8 cellular contexts compared by ENCODE assay signal in the genomic region with DNA sequence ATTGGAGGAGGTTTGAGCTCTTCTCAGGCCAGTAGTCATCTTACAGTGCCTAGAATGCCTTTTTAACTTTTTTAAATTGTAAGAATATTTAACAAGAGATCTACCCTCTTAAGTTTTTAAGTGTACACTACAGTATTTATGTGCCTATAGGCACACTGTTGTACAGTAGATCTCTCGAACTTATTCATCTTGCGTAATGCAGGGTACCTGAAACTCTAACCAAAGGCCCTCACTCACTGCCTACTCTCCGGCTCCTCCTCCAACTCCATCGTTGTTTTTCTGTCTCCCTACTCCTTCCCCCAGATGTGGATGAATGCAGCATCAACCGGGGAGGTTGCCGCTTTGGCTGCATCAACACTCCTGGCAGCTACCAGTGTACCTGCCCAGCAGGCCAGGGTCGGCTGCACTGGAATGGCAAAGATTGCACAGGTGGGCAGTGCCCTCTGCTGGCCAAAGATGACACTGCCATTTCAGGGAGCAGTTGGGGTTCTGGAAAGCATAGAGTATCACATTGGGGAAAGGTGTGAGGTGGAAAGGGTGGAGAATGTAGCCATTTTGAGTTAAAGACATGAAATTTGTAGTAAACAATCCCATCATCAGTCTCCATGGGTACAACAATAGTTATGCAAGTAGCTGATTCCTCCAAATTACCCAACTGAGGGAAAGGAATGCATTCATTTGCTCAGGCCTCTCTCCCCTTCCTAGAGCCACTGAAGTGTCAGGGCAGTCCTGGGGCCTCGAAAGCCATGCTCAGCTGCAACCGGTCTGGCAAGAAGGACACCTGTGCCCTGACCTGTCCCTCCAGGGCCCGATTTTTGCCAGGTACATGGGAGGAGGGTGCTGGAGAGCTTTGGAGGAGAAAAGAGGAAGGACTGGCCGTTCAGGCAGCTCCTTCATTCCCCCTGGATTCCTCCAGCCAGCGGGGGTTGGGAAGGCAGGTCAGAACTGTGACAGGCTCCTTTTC. TPM values are rescaled to one million over a fixed set of nuclear protein-coding genes. Genes with fewer than 3 reads are reported as not detected.
A peak's percentile ranks its signal among the peaks of the same experiment; 100 is the strongest.
DNase-seq lines count a peak whose midpoint lies in the region; ATAC-seq and TF ChIP-seq lines count a peak whose summit lies in the region.

No MANE protein-coding gene starts in this region.

- no peaks in the 10 kb centered on the region for H3K4me1 Mint-ChIP-seq in activated T-cell treated with anti-CD3 and anti-CD28 coated beads, Interleukin-2, amount 50 U/mL, for 4 hours (ENCODE audit: low read depth)
- peaks cover 18% of the 10 kb centered on the region for H3K4me1 Mint-ChIP-seq in neural crest cell

- H3K27me3 ChIP-seq in stomach: no peaks in the 10 kb centered on the region

- WGBS in stomach, 5 donors: 39 to 47% (median 40%) methylated on average over 11 to 12 of the region's 12 CpGs

- H3K4me3 Mint-ChIP-seq in activated T-cell treated with anti-CD3 and anti-CD28 coated beads, Interleukin-2, amount 50 U/mL, for 4 hours: no peak overlapping the region
- H3K4me3 Mint-ChIP-seq in neural crest cell: no peak overlapping the region

- peak; percentile 53 for DNase-seq in DMS53 treated with DMSO at 0.1 percent for 48 hours (lab: John Stamatoyannopoulos, UW; ENCODE audit: unreplicated experiment)
- peak; percentile 24 for DNase-seq in HS-5 (ENCODE audit: low read depth)
- peak; percentile 21 for DNase-seq in OCI-M2 (lab: John Stamatoyannopoulos, UW; ENCODE audit: unreplicated experiment)
- DNase-seq in activated T-cell treated with anti-CD3 and anti-CD28 coated beads, Interleukin-2, amount 50 U/mL, for 4 hours: peak; percentile 72
- peak; percentile 46 for DNase-seq in fibroblast of peridontal ligament (ENCODE audit: extremely low read depth)
- DNase-seq in neural crest cell (ENCODE audit: low read depth, low spot score): peak; percentile 79
- peak; percentile 82 for DNase-seq in stomach

- no peak for TF ChIP-seq POLR2A in stomach (IDR thresholded peaks at IDR 0.05)

- intact Hi-C loops in stomach (cut with DNase I; ENCODE audit: low total_unique reads): loop anchor here (10.0 kb wide), 1 partner anchor 256 kb away; no protein-coding TSS in a partner anchor

- H3K36me3 Mint-ChIP-seq in activated T-cell treated with anti-CD3 and anti-CD28 coated beads, Interleukin-2, amount 50 U/mL, for 4 hours (ENCODE audit: insufficient read depth): peaks cover 4% of the 10 kb centered on the region
- H3K36me3 Mint-ChIP-seq in neural crest cell (ENCODE audit: low read depth): peaks cover 22% of the 10 kb centered on the region

- no peaks in the 10 kb centered on the region for H3K9me3 Mint-ChIP-seq in activated T-cell treated with anti-CD3 and anti-CD28 coated beads, Interleukin-2, amount 50 U/mL, for 4 hours
- no peaks in the 10 kb centered on the region for H3K9me3 Mint-ChIP-seq in neural crest cell

- no peak overlapping the region for H3K4me3 ChIP-seq in stomach

- peaks cover 0 to 35% (median 15%) of the 10 kb centered on the region in 4 donors for H3K4me1 ChIP-seq in stomach

- ATAC-seq in activated T-cell treated with anti-CD3 and anti-CD28 coated beads, Interleukin-2, amount 50 U/mL, for 4 hours: peak; percentile 79 to 86
- ATAC-seq in HG03520 (IDR thresholded peaks at IDR 0.05; ENCODE audit: unreplicated experiment): no peak

- peaks cover 0 to 41% (median 32%) of the 10 kb centered on the region in 4 donors for H3K36me3 ChIP-seq in stomach

- TF ChIP-seq CTCF in neural crest cell (conservative IDR thresholded peaks at IDR 0.05): peak; percentile 99
- TF ChIP-seq CTCF in stomach (IDR thresholded peaks at IDR 0.05): peak in 5 of 7 experiments; percentile 92 to 96 (median 93)

- H3K27ac ChIP-seq in stomach: no peak overlapping the region

- no peaks in the 10 kb centered on the region for H3K9me3 ChIP-seq in stomach

- no peaks in the 10 kb centered on the region for H3K27me3 Mint-ChIP-seq in activated T-cell treated with anti-CD3 and anti-CD28 coated beads, Interleukin-2, amount 50 U/mL, for 4 hours (ENCODE audit: low read depth)
- H3K27me3 Mint-ChIP-seq in neural crest cell (ENCODE audit: low read depth): no peaks in the 10 kb centered on the region

- no peak overlapping the region for H3K27ac Mint-ChIP-seq in neural crest cell (ENCODE audit: unreplicated experiment)

- no peak for TF ChIP-seq EP300 in stomach (IDR thresholded peaks at IDR 0.05)

RNA-seq across cellular contexts. Expression of a gene that starts 18.4 kb away (rescaled TPM):
- 10 to 100 TPM; 22.9 to 24.3 (median 24.1) TPM for total RNA-seq in activated T-cell treated with anti-CD3 and anti-CD28 coated beads, Interleukin-2, amount 50 U/mL, for 4 hours
- total RNA-seq in neural crest cell (45.0 and 47.6 TPM in 2 replicates), stomach (10 to 100 TPM; 15.1 to 92.0 (median 38.2) TPM)
- 10 to 100 TPM; 19.4 to 23.8 (median 23.2) TPM for polyA plus RNA-seq in stomach

RNA-seq across cellular contexts. Expression of a gene that starts 27.4 kb away (rescaled TPM):
- total RNA-seq in activated T-cell treated with anti-CD3 and anti-CD28 coated beads, Interleukin-2, amount 50 U/mL, for 4 hours: under 1 TPM in 1 of 3 donors, not detected in 2; 0.03 TPM
- total RNA-seq in neural crest cell: 22.2 and 22.5 TPM in 2 replicates
- 1 to 10 TPM in 2 of 5 donors, under 1 TPM in 2, not detected in 1; 0.29 to 2.3 (median 0.77) TPM for total RNA-seq in stomach
- polyA plus RNA-seq in stomach: under 1 TPM; 0.15 to 0.31 (median 0.23) TPM

RNA-seq across cellular contexts. Expression of a gene that starts 56.5 kb away (rescaled TPM):
- 10 to 100 TPM; 63.0 to 72.7 (median 68.9) TPM for total RNA-seq in activated T-cell treated with anti-CD3 and anti-CD28 coated beads, Interleukin-2, amount 50 U/mL, for 4 hours
- total RNA-seq in neural crest cell: 1.8 and 1.9 TPM in 2 replicates
- 10 to 100 TPM in 4 of 5 donors, 1 to 10 TPM in 1; 4.9 to 35.3 (median 14.9) TPM for total RNA-seq in stomach
- 10 to 100 TPM; 15.2 to 32.8 (median 17.7) TPM for polyA plus RNA-seq in stomach

Comparison
In these comparisons a context has a peak if more than half of its experiments do, and no peak if none do; other contexts are left out.
1. DNase-seq: peak in every context shown above with its lines; median percentile 82 in stomach; 79 in neural crest cell; 72 in activated T-cell treated with anti-CD3 and anti-CD28 coated beads, Interleukin-2, amount 50 U/mL, for 4 hours; 53 in DMS53 treated with DMSO at 0.1 percent for 48 hours; 46 in fibroblast of peridontal ligament; 24 in HS-5; 21 in OCI-M2.